16 cellular contexts compared by ENCODE assay signal in genomic region chr5:166251786-166252185, GRCh38.
DNase-seq lines count a peak whose midpoint lies in the region; ATAC-seq and TF ChIP-seq lines count a peak whose summit lies in the region.
"Had no signal": no experiment of that assay in that cellular context is flagged by ENCODE, and none has a peak within 500 bp of the region (broad histone marks: within the 10 kb centered on the region; RNA-seq: fewer than 3 reads in every experiment).

No MANE protein-coding gene starts in this region.

- no peak overlapping the region for H3K4me3 ChIP-seq in epithelial cell of esophagus (ENCODE audit: low read length)
- H3K4me3 ChIP-seq: GM23248 had no signal

- no peak for TF ChIP-seq CTCF in epithelial cell of esophagus (IDR thresholded peaks at IDR 0.05; ENCODE audit: insufficient read depth, low read depth, low read length, missing control alignments)

- ATAC-seq in HG02588 (IDR thresholded peaks at IDR 0.05; ENCODE audit: unreplicated experiment), result no peak
- ATAC-seq in GM21381 (IDR thresholded peaks at IDR 0.05; ENCODE audit: unreplicated experiment), result no peak
- ATAC-seq: HepG2 had no signal

- DNase-seq in A172 (ENCODE audit: low spot score) (peak; percentile 16), H4 (ENCODE audit: low spot score) (peak; percentile 70), epithelial cell of esophagus (ENCODE audit: low read depth) (peak; percentile 0), COLO829 (ENCODE audit: low spot score) (no peak)
- no peak for DNase-seq in stimulated activated CD8-positive, alpha-beta memory T cell treated with anti-CD3 and anti-CD28 coated beads, Interleukin-4, amount 100 ng/mL, for 48 hours
- DNase-seq: C1 segment of cervical spinal cord; CD4-positive, alpha-beta T cell; DMS153; DND-41; GF-D8; GM23248; H9 had no signal

TF ChIP-seq in PFSK-1, 5 proteins besides CTCF, POLR2A, EP300 and RAD21:
- TF ChIP-seq POLR2AphosphoS5 (IDR thresholded peaks at IDR 0.05; ENCODE audit: low read depth, low read length) (no peak), TAF1 (IDR thresholded peaks at IDR 0.05; ENCODE audit: borderline replicate concordance, insufficient read depth, low read length) (0 out of 2 replicates have a peak, but pooled peaks have one; percentile 10)
TF ChIP-seq in PFSK-1: peak in this region for 1.

Comparison
In these comparisons a context has a peak if more than half of its experiments do, and no peak if none do; other contexts are left out.
1. DNase-seq: peak in A172 (single experiment), H4 (single experiment) and epithelial cell of esophagus (single experiment); none in stimulated activated CD8-positive, alpha-beta memory T cell treated with anti-CD3 and anti-CD28 coated beads, Interleukin-4, amount 100 ng/mL, for 48 hours (single experiment) and COLO829 (single experiment).